In the genomic region with DNA sequence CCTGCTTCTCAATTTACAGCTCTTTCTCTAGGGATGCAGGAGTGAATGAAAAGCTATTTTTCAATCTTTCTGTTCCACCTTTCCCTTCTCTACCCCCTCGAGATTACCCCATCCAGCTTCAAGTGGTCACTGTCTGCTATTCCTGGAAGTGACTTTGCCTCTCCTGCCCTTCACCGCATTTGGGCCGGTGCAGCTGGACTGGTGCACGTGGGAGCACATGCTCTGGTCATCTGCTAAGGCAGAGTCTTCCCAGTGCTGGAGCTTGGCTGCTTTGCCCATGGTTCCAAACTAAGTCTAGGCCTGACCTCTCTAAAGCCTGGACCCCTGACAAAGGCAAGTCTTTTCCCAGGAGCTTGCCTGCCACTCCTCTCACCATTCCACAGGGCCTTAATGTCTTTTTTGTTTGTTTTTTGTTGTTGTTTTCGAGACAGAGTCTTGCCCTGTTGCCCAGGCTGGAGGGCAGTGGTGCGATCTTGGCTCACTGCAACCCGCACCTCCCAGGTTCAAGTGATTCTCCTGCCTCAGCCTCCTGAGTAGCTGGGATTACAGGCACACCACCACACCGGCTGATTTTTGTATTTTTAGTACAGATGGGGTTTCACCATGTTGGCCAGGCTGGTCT, we compare ENCODE assay signal across 1 cellular context.
A peak's percentile ranks its signal among the peaks of the same experiment; 100 is the strongest.
TF ChIP-seq lines count a peak whose summit lies in the region.

No MANE protein-coding gene starts in this region.

TF ChIP-seq in HepG2, 621 proteins besides CTCF, POLR2A, EP300 and RAD21 (continues in another document):
- TF ChIP-seq ZMYM3 (CRISPR knock-in tag; IDR thresholded peaks at IDR 0.05) (0 out of 2 replicates have a peak, but pooled peaks have one; percentile 34), ZBTB38 (CRISPR knock-in tag; IDR thresholded peaks at IDR 0.05) (0 out of 2 replicates have a peak, but pooled peaks have one; percentile 35), ZNF567 (CRISPR knock-in tag; IDR thresholded peaks at IDR 0.05; ENCODE audit: borderline replicate concordance) (no peak), THAP8 (CRISPR knock-in tag; IDR thresholded peaks at IDR 0.05; ENCODE audit: borderline replicate concordance) (no peak), ZNF274 (CRISPR knock-in tag; IDR thresholded peaks at IDR 0.05) (0 out of 2 replicates have a peak, but pooled peaks have one; percentile 65), ZFX (CRISPR knock-in tag; IDR thresholded peaks at IDR 0.05; ENCODE audit: low read depth) (peak; percentile 26; the same call in 1 of the 2 replicates), REPIN1 (CRISPR knock-in tag; IDR thresholded peaks at IDR 0.05; ENCODE audit: borderline replicate concordance, low read depth) (no peak), FOXJ3 (CRISPR knock-in tag; IDR thresholded peaks at IDR 0.05; ENCODE audit: borderline replicate concordance) (no peak), JUN (CRISPR knock-in tag; IDR thresholded peaks at IDR 0.05) (0 out of 2 replicates have a peak, but pooled peaks have one; percentile 25), ZGPAT (CRISPR knock-in tag; IDR thresholded peaks at IDR 0.05) (no peak), BORCS8-MEF2B (CRISPR knock-in tag; IDR thresholded peaks at IDR 0.05) (0 out of 2 replicates have a peak, but pooled peaks have one; percentile 32), MTA1 (CRISPR knock-in tag; IDR thresholded peaks at IDR 0.05; ENCODE audit: borderline replicate concordance) (0 out of 2 replicates have a peak, but pooled peaks have one; percentile 47), PITX1 (CRISPR knock-in tag; IDR thresholded peaks at IDR 0.05) (0 out of 2 replicates have a peak, but pooled peaks have one; percentile 46), ZFY (CRISPR knock-in tag; IDR thresholded peaks at IDR 0.05) (no peak), RFXANK (CRISPR knock-in tag; IDR thresholded peaks at IDR 0.05) (no peak), NONO (IDR thresholded peaks at IDR 0.05) (no peak), NONO (CRISPR knock-in tag; conservative IDR thresholded peaks at IDR 0.05) (no peak), KDM5B (CRISPR knock-in tag; IDR thresholded peaks at IDR 0.05; ENCODE audit: borderline replicate concordance) (0 out of 2 replicates have a peak, but pooled peaks have one; percentile 35), RFX3 (CRISPR knock-in tag; IDR thresholded peaks at IDR 0.05) (no peak), GTF2F1 (IDR thresholded peaks at IDR 0.05; ENCODE audit: low read length) (no peak), ZSCAN12 (CRISPR knock-in tag; IDR thresholded peaks at IDR 0.05) (no peak), KMT2B (CRISPR knock-in tag; IDR thresholded peaks at IDR 0.05) (no peak), MEF2D (CRISPR knock-in tag; IDR thresholded peaks at IDR 0.05) (no peak), E2F1 (CRISPR knock-in tag; IDR thresholded peaks at IDR 0.05) (no peak), RARA (CRISPR knock-in tag; IDR thresholded peaks at IDR 0.05) (no peak), ZNF598 (CRISPR knock-in tag; IDR thresholded peaks at IDR 0.05; ENCODE audit: borderline replicate concordance) (peak; percentile 70; the same call in 1 of the 2 replicates)
- TF ChIP-seq, protein P1, sequence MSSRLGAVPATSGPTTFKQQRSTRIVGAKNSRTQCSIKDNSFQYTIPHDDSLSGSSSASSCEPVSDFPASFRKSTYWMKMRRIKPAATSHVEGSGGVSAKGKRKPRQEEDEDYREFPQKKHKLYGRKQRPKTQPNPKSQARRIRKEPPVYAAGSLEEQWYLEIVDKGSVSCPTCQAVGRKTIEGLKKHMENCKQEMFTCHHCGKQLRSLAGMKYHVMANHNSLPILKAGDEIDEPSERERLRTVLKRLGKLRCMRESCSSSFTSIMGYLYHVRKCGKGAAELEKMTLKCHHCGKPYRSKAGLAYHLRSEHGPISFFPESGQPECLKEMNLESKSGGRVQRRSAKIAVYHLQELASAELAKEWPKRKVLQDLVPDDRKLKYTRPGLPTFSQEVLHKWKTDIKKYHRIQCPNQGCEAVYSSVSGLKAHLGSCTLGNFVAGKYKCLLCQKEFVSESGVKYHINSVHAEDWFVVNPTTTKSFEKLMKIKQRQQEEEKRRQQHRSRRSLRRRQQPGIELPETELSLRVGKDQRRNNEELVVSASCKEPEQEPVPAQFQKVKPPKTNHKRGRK (CRISPR knock-in tag; IDR thresholded peaks at IDR 0.05) = peak; percentile 42; the same call in 1 of the 2 replicates
- TF ChIP-seq, protein P2, sequence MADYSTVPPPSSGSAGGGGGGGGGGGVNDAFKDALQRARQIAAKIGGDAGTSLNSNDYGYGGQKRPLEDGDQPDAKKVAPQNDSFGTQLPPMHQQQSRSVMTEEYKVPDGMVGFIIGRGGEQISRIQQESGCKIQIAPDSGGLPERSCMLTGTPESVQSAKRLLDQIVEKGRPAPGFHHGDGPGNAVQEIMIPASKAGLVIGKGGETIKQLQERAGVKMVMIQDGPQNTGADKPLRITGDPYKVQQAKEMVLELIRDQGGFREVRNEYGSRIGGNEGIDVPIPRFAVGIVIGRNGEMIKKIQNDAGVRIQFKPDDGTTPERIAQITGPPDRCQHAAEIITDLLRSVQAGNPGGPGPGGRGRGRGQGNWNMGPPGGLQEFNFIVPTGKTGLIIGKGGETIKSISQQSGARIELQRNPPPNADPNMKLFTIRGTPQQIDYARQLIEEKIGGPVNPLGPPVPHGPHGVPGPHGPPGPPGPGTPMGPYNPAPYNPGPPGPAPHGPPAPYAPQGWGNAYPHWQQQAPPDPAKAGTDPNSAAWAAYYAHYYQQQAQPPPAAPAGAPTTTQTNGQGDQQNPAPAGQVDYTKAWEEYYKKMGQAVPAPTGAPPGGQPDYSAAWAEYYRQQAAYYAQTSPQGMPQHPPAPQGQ (CRISPR knock-in tag; IDR thresholded peaks at IDR 0.05; ENCODE audit: borderline replicate concordance) = 0 out of 2 replicates have a peak, but pooled peaks have one; percentile 56
- TF ChIP-seq, protein P3, sequence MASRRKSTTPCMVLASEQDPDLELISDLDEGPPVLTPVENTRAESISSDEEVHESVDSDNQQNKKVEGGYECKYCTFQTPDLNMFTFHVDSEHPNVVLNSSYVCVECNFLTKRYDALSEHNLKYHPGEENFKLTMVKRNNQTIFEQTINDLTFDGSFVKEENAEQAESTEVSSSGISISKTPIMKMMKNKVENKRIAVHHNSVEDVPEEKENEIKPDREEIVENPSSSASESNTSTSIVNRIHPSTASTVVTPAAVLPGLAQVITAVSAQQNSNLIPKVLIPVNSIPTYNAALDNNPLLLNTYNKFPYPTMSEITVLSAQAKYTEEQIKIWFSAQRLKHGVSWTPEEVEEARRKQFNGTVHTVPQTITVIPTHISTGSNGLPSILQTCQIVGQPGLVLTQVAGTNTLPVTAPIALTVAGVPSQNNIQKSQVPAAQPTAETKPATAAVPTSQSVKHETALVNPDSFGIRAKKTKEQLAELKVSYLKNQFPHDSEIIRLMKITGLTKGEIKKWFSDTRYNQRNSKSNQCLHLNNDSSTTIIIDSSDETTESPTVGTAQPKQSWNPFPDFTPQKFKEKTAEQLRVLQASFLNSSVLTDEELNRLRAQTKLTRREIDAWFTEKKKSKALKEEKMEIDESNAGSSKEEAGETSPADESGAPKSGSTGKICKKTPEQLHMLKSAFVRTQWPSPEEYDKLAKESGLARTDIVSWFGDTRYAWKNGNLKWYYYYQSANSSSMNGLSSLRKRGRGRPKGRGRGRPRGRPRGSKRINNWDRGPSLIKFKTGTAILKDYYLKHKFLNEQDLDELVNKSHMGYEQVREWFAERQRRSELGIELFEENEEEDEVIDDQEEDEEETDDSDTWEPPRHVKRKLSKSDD (CRISPR knock-in tag; IDR thresholded peaks at IDR 0.05; ENCODE audit: low read depth) = no peak
- TF ChIP-seq, protein P4, sequence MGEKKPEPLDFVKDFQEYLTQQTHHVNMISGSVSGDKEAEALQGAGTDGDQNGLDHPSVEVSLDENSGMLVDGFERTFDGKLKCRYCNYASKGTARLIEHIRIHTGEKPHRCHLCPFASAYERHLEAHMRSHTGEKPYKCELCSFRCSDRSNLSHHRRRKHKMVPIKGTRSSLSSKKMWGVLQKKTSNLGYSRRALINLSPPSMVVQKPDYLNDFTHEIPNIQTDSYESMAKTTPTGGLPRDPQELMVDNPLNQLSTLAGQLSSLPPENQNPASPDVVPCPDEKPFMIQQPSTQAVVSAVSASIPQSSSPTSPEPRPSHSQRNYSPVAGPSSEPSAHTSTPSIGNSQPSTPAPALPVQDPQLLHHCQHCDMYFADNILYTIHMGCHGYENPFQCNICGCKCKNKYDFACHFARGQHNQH (CRISPR knock-in tag; IDR thresholded peaks at IDR 0.05) = no peak
- TF ChIP-seq, protein P5, sequence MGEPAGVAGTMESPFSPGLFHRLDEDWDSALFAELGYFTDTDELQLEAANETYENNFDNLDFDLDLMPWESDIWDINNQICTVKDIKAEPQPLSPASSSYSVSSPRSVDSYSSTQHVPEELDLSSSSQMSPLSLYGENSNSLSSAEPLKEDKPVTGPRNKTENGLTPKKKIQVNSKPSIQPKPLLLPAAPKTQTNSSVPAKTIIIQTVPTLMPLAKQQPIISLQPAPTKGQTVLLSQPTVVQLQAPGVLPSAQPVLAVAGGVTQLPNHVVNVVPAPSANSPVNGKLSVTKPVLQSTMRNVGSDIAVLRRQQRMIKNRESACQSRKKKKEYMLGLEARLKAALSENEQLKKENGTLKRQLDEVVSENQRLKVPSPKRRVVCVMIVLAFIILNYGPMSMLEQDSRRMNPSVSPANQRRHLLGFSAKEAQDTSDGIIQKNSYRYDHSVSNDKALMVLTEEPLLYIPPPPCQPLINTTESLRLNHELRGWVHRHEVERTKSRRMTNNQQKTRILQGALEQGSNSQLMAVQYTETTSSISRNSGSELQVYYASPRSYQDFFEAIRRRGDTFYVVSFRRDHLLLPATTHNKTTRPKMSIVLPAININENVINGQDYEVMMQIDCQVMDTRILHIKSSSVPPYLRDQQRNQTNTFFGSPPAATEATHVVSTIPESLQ (CRISPR knock-in tag; conservative IDR thresholded peaks at IDR 0.05) = no peak
- TF ChIP-seq, protein P6, sequence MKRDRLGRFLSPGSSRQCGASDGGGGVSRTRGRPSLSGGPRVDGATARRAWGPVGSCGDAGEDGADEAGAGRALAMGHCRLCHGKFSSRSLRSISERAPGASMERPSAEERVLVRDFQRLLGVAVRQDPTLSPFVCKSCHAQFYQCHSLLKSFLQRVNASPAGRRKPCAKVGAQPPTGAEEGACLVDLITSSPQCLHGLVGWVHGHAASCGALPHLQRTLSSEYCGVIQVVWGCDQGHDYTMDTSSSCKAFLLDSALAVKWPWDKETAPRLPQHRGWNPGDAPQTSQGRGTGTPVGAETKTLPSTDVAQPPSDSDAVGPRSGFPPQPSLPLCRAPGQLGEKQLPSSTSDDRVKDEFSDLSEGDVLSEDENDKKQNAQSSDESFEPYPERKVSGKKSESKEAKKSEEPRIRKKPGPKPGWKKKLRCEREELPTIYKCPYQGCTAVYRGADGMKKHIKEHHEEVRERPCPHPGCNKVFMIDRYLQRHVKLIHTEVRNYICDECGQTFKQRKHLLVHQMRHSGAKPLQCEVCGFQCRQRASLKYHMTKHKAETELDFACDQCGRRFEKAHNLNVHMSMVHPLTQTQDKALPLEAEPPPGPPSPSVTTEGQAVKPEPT (CRISPR knock-in tag; IDR thresholded peaks at IDR 0.05; ENCODE audit: low read depth) = 0 out of 2 replicates have a peak, but pooled peaks have one; percentile 62
- TF ChIP-seq, protein P7, sequence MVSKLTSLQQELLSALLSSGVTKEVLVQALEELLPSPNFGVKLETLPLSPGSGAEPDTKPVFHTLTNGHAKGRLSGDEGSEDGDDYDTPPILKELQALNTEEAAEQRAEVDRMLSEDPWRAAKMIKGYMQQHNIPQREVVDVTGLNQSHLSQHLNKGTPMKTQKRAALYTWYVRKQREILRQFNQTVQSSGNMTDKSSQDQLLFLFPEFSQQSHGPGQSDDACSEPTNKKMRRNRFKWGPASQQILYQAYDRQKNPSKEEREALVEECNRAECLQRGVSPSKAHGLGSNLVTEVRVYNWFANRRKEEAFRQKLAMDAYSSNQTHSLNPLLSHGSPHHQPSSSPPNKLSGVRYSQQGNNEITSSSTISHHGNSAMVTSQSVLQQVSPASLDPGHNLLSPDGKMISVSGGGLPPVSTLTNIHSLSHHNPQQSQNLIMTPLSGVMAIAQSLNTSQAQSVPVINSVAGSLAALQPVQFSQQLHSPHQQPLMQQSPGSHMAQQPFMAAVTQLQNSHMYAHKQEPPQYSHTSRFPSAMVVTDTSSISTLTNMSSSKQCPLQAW (CRISPR knock-in tag; IDR thresholded peaks at IDR 0.05) = no peak
